In the genomic region with DNA sequence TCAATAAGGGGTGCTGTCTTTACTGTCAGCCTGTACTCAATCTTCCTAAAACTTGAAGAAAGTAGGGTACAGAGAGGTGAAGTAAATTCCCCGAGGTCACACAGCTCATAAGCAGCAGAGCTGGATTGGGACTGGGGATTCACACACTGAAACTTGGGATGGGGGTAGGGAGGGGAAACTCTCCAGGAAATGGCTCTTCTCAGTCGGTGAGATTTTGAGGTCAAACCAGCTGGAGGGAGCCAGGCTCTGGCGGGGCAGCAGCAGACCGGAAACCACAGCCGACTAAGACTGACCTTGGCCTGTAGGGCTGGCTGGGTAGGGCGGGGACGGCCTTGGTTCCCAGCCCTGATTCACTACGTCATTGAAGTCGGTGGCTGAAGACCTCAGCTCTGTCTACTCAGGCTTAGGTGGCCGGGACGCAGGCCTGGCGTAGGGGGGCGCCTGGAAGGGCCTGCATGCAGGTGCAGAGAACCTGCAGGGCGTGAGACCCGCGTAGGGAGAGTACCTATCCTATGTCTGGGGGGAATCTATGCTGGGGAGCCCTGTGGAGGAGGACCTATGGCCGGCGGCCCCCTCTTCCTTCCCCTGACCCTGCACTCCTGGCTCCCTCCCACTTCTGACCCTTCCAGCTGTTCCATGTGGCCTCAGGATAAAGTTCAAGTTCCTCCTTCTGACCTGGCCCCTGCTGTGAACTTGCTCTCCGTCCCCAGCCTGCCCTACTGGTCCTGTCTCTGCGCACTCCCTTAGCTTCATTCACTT, we compare ENCODE assay signal across 1 cellular context.
TF ChIP-seq lines count a peak whose summit lies in the region.

No MANE protein-coding gene starts in this region.

TF ChIP-seq in H1, 55 proteins besides CTCF, POLR2A, EP300 and RAD21:
- TF ChIP-seq BCL11A (IDR thresholded peaks at IDR 0.05; ENCODE audit: low read depth in 2 of 2, low read length in 2 of 2) = no peak
- TF ChIP-seq TBP (IDR thresholded peaks at IDR 0.05; ENCODE audit: low read depth, low read length) = peak; percentile 60; the same call in 1 of the 2 replicates
- peak; percentile 30; the same call in 1 of the 2 replicates for TF ChIP-seq CREB1 (IDR thresholded peaks at IDR 0.05)
- no peak for TF ChIP-seq USF2 (IDR thresholded peaks at IDR 0.05; ENCODE audit: low read length)
- TF ChIP-seq, protein P1, sequence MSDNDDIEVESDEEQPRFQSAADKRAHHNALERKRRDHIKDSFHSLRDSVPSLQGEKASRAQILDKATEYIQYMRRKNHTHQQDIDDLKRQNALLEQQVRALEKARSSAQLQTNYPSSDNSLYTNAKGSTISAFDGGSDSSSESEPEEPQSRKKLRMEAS (IDR thresholded peaks at IDR 0.05) = no peak
- TF ChIP-seq EZH2 (IDR thresholded peaks at IDR 0.05; ENCODE audit: low read depth, low read length, severe bottlenecking) = no peak
